Comparison of ENCODE assay signal across 10 cellular contexts in the genomic region with DNA sequence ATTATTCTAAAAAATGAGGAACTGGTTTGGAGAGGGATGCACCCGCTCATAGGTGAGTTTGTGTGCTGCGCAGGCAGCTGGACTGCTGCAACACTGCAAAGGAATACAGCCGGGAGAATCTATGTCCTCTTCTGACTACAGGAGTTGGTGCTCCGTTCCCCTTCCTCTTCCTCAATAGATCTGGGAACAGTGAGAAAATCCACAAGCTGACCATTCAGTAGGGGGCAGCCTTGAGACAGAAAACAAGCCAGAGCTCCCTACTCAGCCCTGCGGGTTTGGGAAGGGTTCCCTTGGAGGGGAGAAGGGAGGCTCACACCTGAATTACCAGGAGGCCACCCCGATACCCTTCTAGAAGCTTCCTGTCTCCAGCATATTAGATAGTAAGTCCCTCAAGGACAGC.
DNase-seq lines count a peak whose midpoint lies in the region; FAIRE-seq and TF ChIP-seq lines count a peak whose summit lies in the region.
"Had no signal": no experiment of that assay in that cellular context is flagged by ENCODE, and none has a peak within 500 bp of the region (broad histone marks: within the 10 kb centered on the region; RNA-seq: fewer than 3 reads in every experiment).

No MANE protein-coding gene starts in this region.

- DNase-seq in Calu3 (peak; percentile 9), H54 (ENCODE audit: insufficient read length, low spot score) (peak; percentile 1), SKM-1 treated with dmso at 0.1 percent for 144 hours (lab: John Stamatoyannopoulos, UW; ENCODE audit: unreplicated experiment) (peak; percentile 2), kidney (no peak), NCI-H2196 treated with DMSO at 0.1 percent for 48 hours (lab: John Stamatoyannopoulos, UW; ENCODE audit: unreplicated experiment) (no peak), NCI-H1092 (lab: John Stamatoyannopoulos, UW) (no peak), immature natural killer cell (no peak), posterior vena cava (ENCODE audit: low spot score) (no peak)
- DNase-seq: naive B cell; stimulated activated CD4-positive, alpha-beta T cell treated with anti-CD3 and anti-CD28 coated beads, Interleukin-15, amount 100 ng/mL, for 24 hours had no signal

- H3K36me3 ChIP-seq in kidney (ENCODE audit: control insufficient read depth in 1 of 2, insufficient read depth in 2 of 2, low read length in 2 of 2) = no peaks in the 10 kb centered on the region

- H3K27ac ChIP-seq in kidney (ENCODE audit: low read depth in 2 of 2, low read length in 2 of 2) = no peak overlapping the region

- no peak for TF ChIP-seq CTCF in Calu3 (IDR thresholded peaks at IDR 0.05; ENCODE audit: unreplicated experiment)
- TF ChIP-seq CTCF in kidney (IDR thresholded peaks at IDR 0.05; ENCODE audit: borderline replicate concordance, extremely low read depth, insufficient read depth) = peak; percentile 16

- H3K36me3 Mint-ChIP-seq in Calu3 (ENCODE audit: insufficient read depth, unreplicated experiment) (no peaks in the 10 kb centered on the region), immature natural killer cell (no peaks in the 10 kb centered on the region)
- H3K36me3 Mint-ChIP-seq: naive B cell had no signal

- no peak for FAIRE-seq in H54 (lab: Jason Lieb, UNC)
- no peak for FAIRE-seq in kidney (lab: Jason Lieb, UNC)

- intact Hi-C loops in Calu3 (cut with micrococcal nuclease; ENCODE audit: unreplicated experiment) (no loop called here), kidney (cut with DNase I) (no loop called here), posterior vena cava (cut with DNase I) (no loop called here)

- H3K4me3 ChIP-seq in kidney (ENCODE audit: low read length in 2 of 2) = no peak overlapping the region

- no peak overlapping the region for H3K27ac Mint-ChIP-seq in Calu3 (ENCODE audit: unreplicated experiment)
- no peak overlapping the region for H3K27ac Mint-ChIP-seq in immature natural killer cell
- H3K27ac Mint-ChIP-seq: naive B cell had no signal

- H3K27me3 Mint-ChIP-seq in Calu3 (ENCODE audit: unreplicated experiment) = peaks cover 15% of the 10 kb centered on the region
- peaks cover 6 to 13% (median 8%) of the 10 kb centered on the region in 3 donors for H3K27me3 Mint-ChIP-seq in immature natural killer cell (ENCODE audit: low read depth in 3 of 3)

- H3K4me1 ChIP-seq in kidney (ENCODE audit: control insufficient read depth in 1 of 2, insufficient read depth in 1 of 2, low read depth in 1 of 2, low read length in 2 of 2) = no peaks in the 10 kb centered on the region

- no peaks in the 10 kb centered on the region for H3K9me3 ChIP-seq in kidney (ENCODE audit: control insufficient read depth in 1 of 2, low read length in 2 of 2)

- H3K9me3 Mint-ChIP-seq in Calu3 (ENCODE audit: low read depth, unreplicated experiment) (no peaks in the 10 kb centered on the region), immature natural killer cell (no peaks in the 10 kb centered on the region)
- H3K9me3 Mint-ChIP-seq: naive B cell had no signal

- BruUV-seq in Calu3 (replicated peaks; lab: Mats Ljungman, UMichigan) = no TSS peak

- CTCF ChIA-PET in Calu3 (lab: Charles Lee) = no interaction called here

- no peaks in the 10 kb centered on the region for H3K4me1 Mint-ChIP-seq in Calu3 (ENCODE audit: low read depth, unreplicated experiment)
- H3K4me1 Mint-ChIP-seq in immature natural killer cell = no peaks in the 10 kb centered on the region
- H3K4me1 Mint-ChIP-seq: naive B cell had no signal

- no peak for TF ChIP-seq POLR2A in H54 (IDR thresholded peaks at IDR 0.05; ENCODE audit: low read depth, low read length)

- H3K9ac ChIP-seq in kidney (ENCODE audit: low read length in 2 of 2) = no peak overlapping the region

- H3K4me3 Mint-ChIP-seq in Calu3 (ENCODE audit: low read depth, unreplicated experiment) (no peak overlapping the region), immature natural killer cell (no peak overlapping the region)
- H3K4me3 Mint-ChIP-seq: naive B cell had no signal

Comparison
In these comparisons a context has a peak if more than half of its experiments do, and no peak if none do; other contexts are left out.
1. DNase-seq: peak in Calu3 (single experiment), H54 (single experiment) and SKM-1 treated with dmso at 0.1 percent for 144 hours (single experiment); none in kidney (single experiment), NCI-H2196 treated with DMSO at 0.1 percent for 48 hours (single experiment), NCI-H1092 (single experiment), immature natural killer cell (0 of 3) and posterior vena cava (single experiment).